In the genomic region with DNA sequence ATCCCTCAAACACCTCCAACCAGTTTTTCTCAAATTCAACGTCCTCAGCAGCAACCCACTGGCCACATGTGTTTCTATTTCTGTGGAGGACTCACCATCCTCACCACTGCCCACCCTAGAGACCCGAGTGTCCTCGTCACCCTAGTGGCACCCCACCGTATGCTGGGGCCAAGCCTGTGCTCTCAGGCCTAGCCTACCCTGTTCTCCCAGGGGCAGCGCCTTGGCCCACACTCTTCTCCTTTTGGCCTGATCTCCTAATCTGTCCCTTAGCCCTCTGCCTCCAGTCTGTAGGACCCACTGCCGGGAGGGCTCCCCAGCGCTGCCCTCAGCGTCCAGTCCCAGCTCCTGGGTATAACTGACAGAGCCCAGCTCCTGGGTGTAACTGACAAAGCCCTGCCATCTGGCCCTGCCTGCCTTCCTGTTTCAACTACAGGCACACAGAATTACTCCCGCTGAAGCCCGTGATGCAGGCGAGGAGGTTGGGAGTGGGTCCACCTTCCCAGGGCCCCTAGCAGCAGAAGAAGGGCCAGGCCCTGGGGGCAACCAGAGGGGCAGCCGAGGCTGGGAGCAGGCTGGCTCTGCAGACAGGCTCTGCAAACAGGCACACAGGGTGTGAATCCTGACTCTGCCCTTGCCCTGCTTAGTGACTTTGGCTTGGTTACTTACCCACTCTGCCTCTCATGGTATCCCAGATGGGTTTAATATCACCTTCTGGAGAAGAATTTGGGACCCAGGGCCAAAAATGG, we compare ENCODE assay signal across 12 cellular contexts. TPM values are rescaled to one million over a fixed set of nuclear protein-coding genes. Genes with fewer than 3 reads are reported as not detected.
DNase-seq lines count a peak whose midpoint lies in the region; ATAC-seq, FAIRE-seq and TF ChIP-seq lines count a peak whose summit lies in the region.
"Had no signal": no experiment of that assay in that cellular context is flagged by ENCODE, and none has a peak within 500 bp of the region (broad histone marks: within the 10 kb centered on the region; RNA-seq: fewer than 3 reads in every experiment).

No MANE protein-coding gene starts in this region.

- no peaks in the 10 kb centered on the region for H3K9me3 Mint-ChIP-seq in T-helper 2 cell treated with Interferon-gamma antibody and Interleukin-4, amounts not matched to agents 5 μg/mL and 100 μg/mL, for 36 hours
- no peaks in the 10 kb centered on the region for H3K9me3 Mint-ChIP-seq in stimulated activated memory B cell treated with anti-CD40 and anti-IgM and Interleukin-4, amounts not matched to agents 10 μg/mL and 1 μg/mL and 100 μg/mL, for 72 hours
- no peaks in the 10 kb centered on the region for H3K9me3 Mint-ChIP-seq in activated CD4-positive, alpha-beta T cell treated with anti-CD3 and anti-CD28 coated beads, Interleukin-2, amount 10 ng/mL, durations not matched to agents 24 days and 14 days
- H3K9me3 Mint-ChIP-seq: activated naive CD4-positive, alpha-beta T cell treated with anti-CD3 and anti-CD28 coated beads for 36 hours had no signal

- CTCF ChIA-PET in H1 (lab: Charles Lee; ENCODE audit: partially characterized antibody) = interaction anchor here (0.9 to 31.4 kb wide), 13 partner anchors 6 to 73 kb away, joined by 3 to 555 read pairs (median 36); partner anchors contain the start of gene PTMA

- H2AFZ ChIP-seq in H1 (ENCODE audit: low read length) = no peak overlapping the region

- H3K18ac ChIP-seq in H1 (ENCODE audit: extremely low read depth, low read length) = no peak overlapping the region; the same call in 1 of the 2 replicates

- H4K91ac ChIP-seq in H1 (replicated peaks; ENCODE audit: insufficient read length, low read length) = peak overlapping the region; percentile 88

- peak overlapping the region; percentile 21 for H3K27ac Mint-ChIP-seq in T-helper 2 cell treated with Interferon-gamma antibody and Interleukin-4, amounts not matched to agents 5 μg/mL and 100 μg/mL, for 36 hours
- H3K27ac Mint-ChIP-seq in stimulated activated memory B cell treated with anti-CD40 and anti-IgM and Interleukin-4, amounts not matched to agents 10 μg/mL and 1 μg/mL and 100 μg/mL, for 72 hours = peak overlapping the region; percentile 92
- no peak overlapping the region for H3K27ac Mint-ChIP-seq in activated CD4-positive, alpha-beta T cell treated with anti-CD3 and anti-CD28 coated beads, Interleukin-2, amount 10 ng/mL, durations not matched to agents 24 days and 14 days
- H3K27ac Mint-ChIP-seq: activated naive CD4-positive, alpha-beta T cell treated with anti-CD3 and anti-CD28 coated beads for 36 hours had no signal

- H3K4ac ChIP-seq in H1 (replicated peaks; ENCODE audit: insufficient read length, low read depth, low read length) = no peak overlapping the region

- peaks cover 12% of the 10 kb centered on the region for H3K27me3 Mint-ChIP-seq in T-helper 2 cell treated with Interferon-gamma antibody and Interleukin-4, amounts not matched to agents 5 μg/mL and 100 μg/mL, for 36 hours (ENCODE audit: low read depth)
- no peaks in the 10 kb centered on the region for H3K27me3 Mint-ChIP-seq in stimulated activated memory B cell treated with anti-CD40 and anti-IgM and Interleukin-4, amounts not matched to agents 10 μg/mL and 1 μg/mL and 100 μg/mL, for 72 hours
- H3K27me3 Mint-ChIP-seq in activated CD4-positive, alpha-beta T cell treated with anti-CD3 and anti-CD28 coated beads, Interleukin-2, amount 10 ng/mL, durations not matched to agents 24 days and 14 days = peaks cover 20% of the 10 kb centered on the region

- H3K79me2 ChIP-seq in H1 (ENCODE audit: control insufficient read depth in 1 of 2, insufficient read depth in 2 of 2, low read length in 2 of 2) = no peaks in the 10 kb centered on the region

- no peak overlapping the region for H3K14ac ChIP-seq in H1 (ENCODE audit: insufficient read length)

- H3K36me3 ChIP-seq in H1 (ENCODE audit: control insufficient read depth in 2 of 4, insufficient read depth in 4 of 4, low read length in 3 of 4) = no peaks in the 10 kb centered on the region

- H3K36me3 Mint-ChIP-seq in T-helper 2 cell treated with Interferon-gamma antibody and Interleukin-4, amounts not matched to agents 5 μg/mL and 100 μg/mL, for 36 hours (ENCODE audit: low read depth) = no peaks in the 10 kb centered on the region
- no peaks in the 10 kb centered on the region for H3K36me3 Mint-ChIP-seq in stimulated activated memory B cell treated with anti-CD40 and anti-IgM and Interleukin-4, amounts not matched to agents 10 μg/mL and 1 μg/mL and 100 μg/mL, for 72 hours
- no peaks in the 10 kb centered on the region for H3K36me3 Mint-ChIP-seq in activated CD4-positive, alpha-beta T cell treated with anti-CD3 and anti-CD28 coated beads, Interleukin-2, amount 10 ng/mL, durations not matched to agents 24 days and 14 days (ENCODE audit: low read depth)

- H2AK5ac ChIP-seq in H1 (ENCODE audit: low read depth, low read length) = peak overlapping the region; percentile 47; the same call in 1 of the 2 replicates

- peak overlapping the region; percentile 62; the same call in 1 of the 2 replicates for H4K8ac ChIP-seq in H1 (ENCODE audit: extremely low read depth, insufficient read depth, low read length)

- no peak overlapping the region for H3K9ac ChIP-seq in H1 (replicated peaks in 1 of 4; ENCODE audit: extremely low read depth in 1 of 4, low read depth in 3 of 4, low read length in 3 of 4)

- no peak for DNase-seq in T-helper 2 cell treated with Interferon-gamma antibody and Interleukin-4, amounts not matched to agents 5 μg/mL and 100 μg/mL, for 36 hours (ENCODE audit: low spot score)
- DNase-seq in T-helper 2 cell (no peak), NCI-H510A (lab: John Stamatoyannopoulos, UW) (peak; percentile 35), H1 (ENCODE audit: low read depth in 1 of 2, low spot score in 2 of 2) (no peak), GM20000 (ENCODE audit: low spot score) (no peak)
- no peak for DNase-seq in activated CD4-positive, alpha-beta T cell treated with anti-CD3 and anti-CD28 coated beads, Interleukin-2, amount 10 ng/mL, durations not matched to agents 24 days and 14 days
- DNase-seq: activated CD4-positive, alpha-beta T cell treated with anti-CD3 and anti-CD28 coated beads for 4 hours; activated naive CD4-positive, alpha-beta T cell treated with anti-CD3 and anti-CD28 coated beads for 36 hours; stimulated activated CD4-positive, alpha-beta T cell treated with anti-CD3 and anti-CD28 coated beads, Interleukin-4, amount 100 ng/mL, for 1 hour had no signal

- H2BK120ac ChIP-seq in H1 (replicated peaks; ENCODE audit: low read depth, low read length) = peak overlapping the region; percentile 65

- TF ChIP-seq EP300 in H1 (IDR thresholded peaks at IDR 0.05; ENCODE audit: borderline replicate concordance in 1 of 2, low read depth in 2 of 2, low read length in 2 of 2) = no peak

- no peaks in the 10 kb centered on the region for H3K9me3 ChIP-seq in H1 (ENCODE audit: insufficient read depth in 2 of 2, low read depth in 1 of 2, low read length in 1 of 2)

- H2BK15ac ChIP-seq in H1 (ENCODE audit: low read length) = peak overlapping the region; percentile 75

- H3K56ac ChIP-seq in H1 (replicated peaks; ENCODE audit: insufficient read length, low read depth, low read length) = no peak overlapping the region

- TF ChIP-seq POLR2A in H1 (IDR thresholded peaks at IDR 0.05; ENCODE audit: control extremely low read depth in 1 of 2, low read depth in 2 of 2, low read length in 2 of 2) = peak in 1 of 2 experiments; percentile 6; a peak in 1 of 3 replicates

- H3K23me2 ChIP-seq in H1 (ENCODE audit: low read depth, low read length) = peaks cover 9% of the 10 kb centered on the region; the same call in 1 of the 2 replicates

- H2BK20ac ChIP-seq in H1 (ENCODE audit: low read length) = peak overlapping the region; percentile 82

- peaks cover 4 to 52% (median 31%) of the 10 kb centered on the region in 4 experiments for H3K4me1 ChIP-seq in H1 (replicated peaks in 1 of 4; ENCODE audit: control insufficient read depth in 3 of 4, insufficient read depth in 4 of 4, low read length in 3 of 4)

- TF ChIP-seq CTCF in H1 (IDR thresholded peaks at IDR 0.05; ENCODE audit: control extremely low read depth in 1 of 3, insufficient read depth in 1 of 3, low read depth in 1 of 3, low read length in 3 of 3) (no peak), GM20000 (IDR thresholded peaks at IDR 0.05; ENCODE audit: extremely low read depth, missing control alignments) (no peak)

- H3K4me3 ChIP-seq in H1 (ENCODE audit: extremely low read depth in 1 of 4, insufficient read depth in 2 of 4, low read depth in 3 of 4, low read length in 4 of 4) = no peak overlapping the region

- H3K23ac ChIP-seq in H1 (ENCODE audit: insufficient read length) = no peak overlapping the region

- 83% methylated on average over 12 of the region's 12 CpGs; no CpG with 5 or more reads in 1 of the 2 experiments for WGBS in H1 (ENCODE audit: extremely low coverage in 1 of 2, insufficient coverage in 1 of 2, insufficient read length in 1 of 2, insufficient replicate concordance in 2 of 2, low coverage in 1 of 2, low lambda C conversion rate in 2 of 2, missing lambda C conversion rate in 1 of 2), 2 experiments

- FAIRE-seq in H1 (lab: Jason Lieb, UNC) = no peak

- POLR2A ChIA-PET in H1 (lab: Charles Lee; ENCODE audit: partially characterized antibody) = interaction anchor here (1.5 to 27.8 kb wide), 9 partner anchors 5 to 78 kb away, joined by 3 to 1080 read pairs (median 48); partner anchors contain the start of gene PTMA

- no peak for TF ChIP-seq RAD21 in H1 (IDR thresholded peaks at IDR 0.05 in 1 of 2, conservative IDR thresholded peaks at IDR 0.05 in 1 of 2; ENCODE audit: low read depth in 2 of 2, low read length in 2 of 2)

- H3K79me1 ChIP-seq in H1 (ENCODE audit: low read depth, low read length) = no peaks in the 10 kb centered on the region

- H4K5ac ChIP-seq in H1 (ENCODE audit: insufficient read length, low read depth, low read length) = no peak overlapping the region

- no peak overlapping the region for H3K27ac ChIP-seq in H1 (ENCODE audit: low read depth, low read length)

- no peaks in the 10 kb centered on the region for H3K27me3 ChIP-seq in H1 (replicated peaks in 1 of 4; ENCODE audit: control insufficient read depth in 3 of 4, extremely low read depth in 1 of 4, insufficient read depth in 3 of 4, low read length in 3 of 4)

- H3K4me3 Mint-ChIP-seq in T-helper 2 cell treated with Interferon-gamma antibody and Interleukin-4, amounts not matched to agents 5 μg/mL and 100 μg/mL, for 36 hours = peak overlapping the region; percentile 17
- H3K4me3 Mint-ChIP-seq in stimulated activated memory B cell treated with anti-CD40 and anti-IgM and Interleukin-4, amounts not matched to agents 10 μg/mL and 1 μg/mL and 100 μg/mL, for 72 hours = peak overlapping the region; percentile 3
- H3K4me3 Mint-ChIP-seq in activated CD4-positive, alpha-beta T cell treated with anti-CD3 and anti-CD28 coated beads, Interleukin-2, amount 10 ng/mL, durations not matched to agents 24 days and 14 days = no peak overlapping the region
- H3K4me3 Mint-ChIP-seq: activated naive CD4-positive, alpha-beta T cell treated with anti-CD3 and anti-CD28 coated beads for 36 hours had no signal

- intact Hi-C loops in activated CD4-positive, alpha-beta T cell treated with anti-CD3 and anti-CD28 coated beads, Interleukin-2, amount 10 ng/mL, durations not matched to agents 24 days and 14 days (cut with micrococcal nuclease) = no loop called here

- no peak for ATAC-seq in stimulated activated memory B cell treated with anti-CD40 and anti-IgM and Interleukin-4, amounts not matched to agents 10 μg/mL and 1 μg/mL and 100 μg/mL, for 72 hours
- no peak for ATAC-seq in GM21526 (IDR thresholded peaks at IDR 0.05; ENCODE audit: low FRiP score, unreplicated experiment)
- ATAC-seq: left lobe of liver had no signal

- H2BK5ac ChIP-seq in H1 (ENCODE audit: low read depth, low read length) = 0 out of 2 replicates have a peak overlapping the region, but pooled peaks have one; percentile 21

- H2BK12ac ChIP-seq in H1 (ENCODE audit: low read depth, low read length) = peak overlapping the region; percentile 92

- H3K4me1 Mint-ChIP-seq in T-helper 2 cell treated with Interferon-gamma antibody and Interleukin-4, amounts not matched to agents 5 μg/mL and 100 μg/mL, for 36 hours (ENCODE audit: low read depth) = peaks cover 11% of the 10 kb centered on the region
- H3K4me1 Mint-ChIP-seq in stimulated activated memory B cell treated with anti-CD40 and anti-IgM and Interleukin-4, amounts not matched to agents 10 μg/mL and 1 μg/mL and 100 μg/mL, for 72 hours = peaks cover 60% of the 10 kb centered on the region
- peaks cover 6% of the 10 kb centered on the region for H3K4me1 Mint-ChIP-seq in activated CD4-positive, alpha-beta T cell treated with anti-CD3 and anti-CD28 coated beads, Interleukin-2, amount 10 ng/mL, durations not matched to agents 24 days and 14 days

- no peak overlapping the region; a peak in 1 of 4 replicates for H3K4me2 ChIP-seq in H1 (ENCODE audit: insufficient read depth in 1 of 2, low read depth in 2 of 2, low read length in 2 of 2)

- no peaks in the 10 kb centered on the region for H4K20me1 ChIP-seq in H1 (replicated peaks in 1 of 2; ENCODE audit: control insufficient read depth in 1 of 2, insufficient read depth in 2 of 2, low read length in 2 of 2)

RNA-seq across cellular contexts. Expression of gene PTMA, which starts 25.6 kb away (rescaled TPM):
- 2,680 and 2,823 TPM in 2 replicates for total RNA-seq in H1 (2021; fragmentation: NEBNext Ultra II Directional; extraction: Animal tissue kit (Norgen Biotek cat#: 25700))
- 643 and 683 TPM in 2 replicates for polyA plus RNA-seq in H1 (2011; rRNA removed)
- 2,462 TPM for polyA plus RNA-seq in H1 (2011; cell fraction: cytosol; rRNA removed)
- polyA plus RNA-seq in H1 (2011; cell fraction: nucleus; rRNA removed) = 898 TPM
- 2,061 to 2,998 TPM (median 2,419 TPM) in 4 replicates for polyA plus RNA-seq in H1 (2012, experiment 1 of 2)
- polyA plus RNA-seq in H1 (2012, experiment 2 of 2) = 1,442 TPM
- polyA plus RNA-seq in H1 (2013, experiment 1 of 2) = 4,157 TPM
- polyA plus RNA-seq in H1 (2013, experiment 2 of 2) = 3,985 TPM
- 94.7 and 121 TPM in 2 replicates for polyA minus RNA-seq in H1 (2011; rRNA and poly(A)+ RNA removed)
- 755 TPM for polyA minus RNA-seq in H1 (2011; cell fraction: cytosol; rRNA and poly(A)+ RNA removed)
- polyA minus RNA-seq in H1 (2011; cell fraction: nucleus; rRNA and poly(A)+ RNA removed) = 623 TPM
- 2,376 and 2,379 TPM in 2 replicates for total RNA-seq in activated CD4-positive, alpha-beta T cell treated with anti-CD3 and anti-CD28 coated beads, Interleukin-2, amount 10 ng/mL, durations not matched to agents 24 days and 14 days
